Comparison of ENCODE assay signal across 8 cellular contexts in the genomic region with DNA sequence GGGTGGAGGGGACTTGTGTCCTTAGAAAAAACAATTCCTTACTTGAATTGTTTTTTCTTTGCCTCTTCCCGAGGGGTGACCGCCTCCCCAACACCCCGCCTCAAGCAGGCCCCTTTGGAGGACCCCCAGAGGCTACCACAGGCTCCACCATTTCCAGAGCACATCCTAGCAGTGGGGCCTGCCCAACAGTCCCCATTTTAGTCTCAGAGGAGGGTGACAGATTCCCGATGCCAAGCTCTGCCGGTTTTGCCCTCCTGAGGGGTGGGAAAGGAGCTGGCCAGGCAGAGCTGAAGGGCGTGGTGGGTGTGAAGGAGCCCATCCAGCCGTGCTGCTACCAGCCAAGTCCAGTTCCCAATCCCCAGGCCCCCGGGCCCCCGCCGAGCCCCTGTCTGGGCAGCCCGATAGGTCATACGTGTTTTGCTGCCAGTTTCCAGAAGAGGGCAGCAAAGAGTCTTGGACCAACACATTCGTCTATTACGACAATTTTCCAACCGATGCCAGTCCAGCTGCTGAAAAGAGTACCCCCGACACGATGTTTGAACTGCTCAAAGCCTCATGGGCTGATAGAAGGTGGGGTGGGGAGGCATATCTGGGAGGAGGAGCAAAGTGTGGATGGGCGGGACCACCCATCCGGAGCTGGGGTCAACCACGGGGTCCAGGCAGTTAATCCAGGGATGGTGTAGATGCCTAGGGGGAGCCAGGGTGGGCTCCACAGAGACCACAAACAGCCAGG. TPM values are rescaled to one million over a fixed set of nuclear protein-coding genes. Genes with fewer than 3 reads are reported as not detected.
DNase-seq lines count a peak whose midpoint lies in the region; ATAC-seq lines count a peak whose summit lies in the region.

No MANE protein-coding gene starts in this region.

- no peaks in the 10 kb centered on the region for H3K79me2 ChIP-seq in mesendoderm (ENCODE audit: control insufficient read depth, insufficient read depth, low read length)

- H3K23ac ChIP-seq in mesendoderm (ENCODE audit: low read length) = no peak overlapping the region

- H3K56ac ChIP-seq in mesendoderm (ENCODE audit: low read length) = no peak overlapping the region

- H3K79me1 ChIP-seq in mesendoderm (ENCODE audit: low read length) = no peaks in the 10 kb centered on the region

- H4K8ac ChIP-seq in mesendoderm (ENCODE audit: low read depth, low read length) = no peak overlapping the region

- no peak overlapping the region for H2BK120ac ChIP-seq in mesendoderm (ENCODE audit: low read depth, low read length)

- no peak overlapping the region for H4K5ac ChIP-seq in mesendoderm (ENCODE audit: low read length)

- 0 out of 22 replicates have a peak, but pooled peaks cover 0 to 5% (median 0%) of the 10 kb centered on the region in 11 experiments for H3K27me3 ChIP-seq in BLaER1 treated with 17β-estradiol and CSF1 and Interleukin-3, amounts not matched to agents 10 nM and 100 nM
- no peaks in the 10 kb centered on the region for H3K27me3 ChIP-seq in mesendoderm (ENCODE audit: insufficient read depth, low read length, poor library complexity)

- H3K18ac ChIP-seq in mesendoderm (ENCODE audit: low read length) = no peak overlapping the region

- H3K9me3 ChIP-seq in BLaER1 treated with 17β-estradiol and CSF1 and Interleukin-3, amounts not matched to agents 10 nM and 100 nM (replicated peaks in 1 of 11) = no peaks in the 10 kb centered on the region

- peak overlapping the region in 6 of 11 experiments; percentile 37 to 65 (median 40); a peak in 7 of 22 replicates for H3K9ac ChIP-seq in BLaER1 treated with 17β-estradiol and CSF1 and Interleukin-3, amounts not matched to agents 10 nM and 100 nM
- no peak overlapping the region for H3K9ac ChIP-seq in mesendoderm (ENCODE audit: low read length)

- H3K4ac ChIP-seq in mesendoderm (ENCODE audit: low read depth, low read length) = no peak overlapping the region

- H3K4me2 ChIP-seq in BLaER1 treated with 17β-estradiol and CSF1 and Interleukin-3, amounts not matched to agents 10 nM and 100 nM = peak overlapping the region; percentile 1 to 70 (median 33); a peak in 13 of 22 replicates
- no peak overlapping the region for H3K4me2 ChIP-seq in mesendoderm (ENCODE audit: low read length)

- no peak overlapping the region for H2BK15ac ChIP-seq in mesendoderm (replicated peaks; ENCODE audit: low read depth)

- 0 out of 22 replicates have a peak, but pooled peaks cover 0 to 6% (median 0%) of the 10 kb centered on the region in 11 experiments for H4K20me1 ChIP-seq in BLaER1 treated with 17β-estradiol and CSF1 and Interleukin-3, amounts not matched to agents 10 nM and 100 nM

- no peak overlapping the region for H2BK5ac ChIP-seq in mesendoderm (ENCODE audit: low read length)

- H3K4me1 ChIP-seq in BLaER1 treated with 17β-estradiol and CSF1 and Interleukin-3, amounts not matched to agents 10 nM and 100 nM = peaks cover 9 to 37% (median 29%) of the 10 kb centered on the region in 10 experiments; a peak in 19 of 20 replicates
- no peaks in the 10 kb centered on the region for H3K4me1 ChIP-seq in mesendoderm (ENCODE audit: control insufficient read depth, low read depth, low read length)

- ATAC-seq in GM21786 (IDR thresholded peaks at IDR 0.05; ENCODE audit: unreplicated experiment) = no peak

- WGBS in mesendoderm (ENCODE audit: extremely low coverage, insufficient coverage, low lambda C conversion rate) = no CpG with 5 or more reads among the region's 20 CpGs

- no peak overlapping the region; a peak in 1 of 22 replicates for H3K27ac ChIP-seq in BLaER1 treated with 17β-estradiol and CSF1 and Interleukin-3, amounts not matched to agents 10 nM and 100 nM
- H3K27ac ChIP-seq in mesendoderm (ENCODE audit: low read depth, low read length) = no peak overlapping the region

- DNase-seq in HK-2 (ENCODE audit: unreplicated experiment) (peak; percentile 57), NCI-H774 (lab: John Stamatoyannopoulos, UW) (peak; percentile 78), mesendoderm (peak; percentile 81)
- peak; percentile 66 to 70 for DNase-seq in activated CD4-positive, alpha-beta T cell treated with anti-CD3 and anti-CD28 coated beads, Interleukin-2, amount 50 U/mL, for 48 hours
- DNase-seq in effector CD8-positive, alpha-beta T cell (lab: John Stamatoyannopoulos, UW) = peak; percentile 34
- peak; percentile 22 to 30 for DNase-seq in stimulated activated CD8-positive, alpha-beta memory T cell treated with anti-CD3 and anti-CD28 coated beads, Interleukin-7, amount 100 ng/mL, for 1 hour (ENCODE audit: low read depth in 2 of 2)

- H3K4me3 ChIP-seq in BLaER1 treated with 17β-estradiol and CSF1 and Interleukin-3, amounts not matched to agents 10 nM and 100 nM = no peak overlapping the region
- H3K4me3 ChIP-seq in mesendoderm (ENCODE audit: low read length) = no peak overlapping the region

- no peaks in the 10 kb centered on the region for H3K36me3 ChIP-seq in BLaER1 treated with 17β-estradiol and CSF1 and Interleukin-3, amounts not matched to agents 10 nM and 100 nM
- no peaks in the 10 kb centered on the region for H3K36me3 ChIP-seq in mesendoderm (ENCODE audit: control insufficient read depth, insufficient read depth, low read length)

- H2AK5ac ChIP-seq in mesendoderm (ENCODE audit: low read length) = no peak overlapping the region

RNA-seq across cellular contexts. Expression of a gene that starts 18.8 kb away (rescaled TPM):
- polyA plus RNA-seq in mesendoderm (2013, experiment 1 of 2) = 8.0 TPM
- polyA plus RNA-seq in mesendoderm (2013, experiment 2 of 2) = 8.3 TPM

RNA-seq across cellular contexts. Expression of a gene that starts 46.1 kb away (rescaled TPM):
- 1.8 TPM for polyA plus RNA-seq in mesendoderm (2013, experiment 1 of 2)
- 1.7 TPM for polyA plus RNA-seq in mesendoderm (2013, experiment 2 of 2)

RNA-seq across cellular contexts. Expression of a gene that starts 46.9 kb away (rescaled TPM):
- polyA plus RNA-seq in mesendoderm (2013, experiment 1 of 2) = 29.6 TPM
- polyA plus RNA-seq in mesendoderm (2013, experiment 2 of 2) = 29.8 TPM

Comparison
In these comparisons a context has a peak if more than half of its experiments do, and no peak if none do; other contexts are left out.
1. DNase-seq: peak in every context shown above with its lines; median percentile 81 in mesendoderm; 78 in NCI-H774; 68 in activated CD4-positive, alpha-beta T cell treated with anti-CD3 and anti-CD28 coated beads, Interleukin-2, amount 50 U/mL, for 48 hours; 57 in HK-2; 34 in effector CD8-positive, alpha-beta T cell; 26 in stimulated activated CD8-positive, alpha-beta memory T cell treated with anti-CD3 and anti-CD28 coated beads, Interleukin-7, amount 100 ng/mL, for 1 hour.